ENCODE assay signal across 1 cellular context in genomic region chr16:61820820-61821219, GRCh38.
TF ChIP-seq lines count a peak whose summit lies in the region.

No MANE protein-coding gene starts in this region.

TF ChIP-seq in IMR-90, 13 proteins besides CTCF, POLR2A, EP300 and RAD21:
- TF ChIP-seq MAZ (IDR thresholded peaks at IDR 0.05; ENCODE audit: borderline replicate concordance, low read depth, low read length) (no peak), CEBPB (IDR thresholded peaks at IDR 0.05; ENCODE audit: low read depth, low read length) (no peak), MAFK (IDR thresholded peaks at IDR 0.05; ENCODE audit: low read depth, low read length) (peak; percentile 41), RCOR1 (IDR thresholded peaks at IDR 0.05; ENCODE audit: insufficient replicate concordance, low read length) (no peak), BHLHE40 (IDR thresholded peaks at IDR 0.05; ENCODE audit: low read depth, low read length) (no peak), NFE2L2 (IDR thresholded peaks at IDR 0.05; ENCODE audit: low read depth, low read length) (0 out of 2 replicates have a peak, but pooled peaks have one; percentile 23)
